ENCODE assay signal across 7 cellular contexts in the genomic region with DNA sequence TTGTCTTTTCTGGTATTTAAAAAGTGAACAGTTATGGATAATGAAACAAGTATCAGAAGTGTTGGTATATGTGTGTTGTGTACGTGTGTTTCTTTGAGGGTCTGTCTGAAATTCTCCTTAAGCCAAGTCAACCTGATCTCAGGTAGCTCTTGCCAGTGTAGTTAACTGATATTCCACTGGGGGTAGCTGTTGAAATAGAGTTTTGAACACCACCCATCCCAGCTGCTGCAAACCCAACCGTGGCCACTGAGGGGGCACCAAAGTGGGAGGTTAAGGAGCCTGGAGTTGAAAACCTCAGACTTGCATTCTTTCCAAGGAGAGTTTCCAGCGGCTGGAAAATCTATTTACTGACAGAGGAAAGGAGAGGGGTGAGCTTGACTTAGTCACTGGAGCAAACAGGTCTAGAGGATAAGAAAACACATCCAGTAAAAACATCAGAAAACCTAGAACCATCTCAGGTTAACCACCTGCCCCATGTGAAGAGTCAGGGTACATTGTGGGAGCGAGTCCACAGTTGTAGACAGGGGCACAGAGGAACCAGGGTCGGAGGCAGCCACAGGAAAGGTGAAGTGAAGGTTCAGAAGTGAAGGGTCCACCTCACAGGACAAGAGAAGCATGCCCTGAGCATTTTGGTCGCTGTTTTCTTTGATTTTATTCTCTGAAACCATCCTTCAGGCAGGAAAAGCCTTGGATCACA. TPM values are rescaled to one million over a fixed set of nuclear protein-coding genes. Genes with fewer than 3 reads are reported as not detected.
A peak's percentile ranks its signal among the peaks of the same experiment; 100 is the strongest.
DNase-seq lines count a peak whose midpoint lies in the region; ATAC-seq and TF ChIP-seq lines count a peak whose summit lies in the region.

No MANE protein-coding gene starts in this region.

- ATAC-seq in GM21381 (IDR thresholded peaks at IDR 0.05; ENCODE audit: unreplicated experiment) (peak; percentile 98), HG03571 (IDR thresholded peaks at IDR 0.05; ENCODE audit: unreplicated experiment) (peak; percentile 74), lower lobe of right lung (peak in 1 of 2 donors; percentile 39)

- H3K9ac ChIP-seq in NT2/D1 (ENCODE audit: insufficient read length, low read depth): no peak overlapping the region

- H3K4me1 ChIP-seq in NT2/D1 (ENCODE audit: insufficient read depth, insufficient read length) (no peaks in the 10 kb centered on the region), lower lobe of right lung (no peaks in the 10 kb centered on the region)

- H3K4me3 ChIP-seq in GM06990 (replicated peaks; ENCODE audit: low read depth, low read length) (no peak overlapping the region), NT2/D1 (ENCODE audit: insufficient read length, low read depth) (no peak overlapping the region), lower lobe of right lung (no peak overlapping the region)

- H3K9me3 ChIP-seq in NT2/D1 (ENCODE audit: insufficient read depth, low read length) (no peaks in the 10 kb centered on the region), lower lobe of right lung (no peaks in the 10 kb centered on the region)

- intact Hi-C loops in lower lobe of right lung (cut with DNase I): no loop called here

- H3K36me3 ChIP-seq in GM06990 (ENCODE audit: control insufficient read depth, insufficient read depth, low read length) (no peaks in the 10 kb centered on the region), NT2/D1 (ENCODE audit: insufficient read depth, insufficient read length, low read length) (no peaks in the 10 kb centered on the region), lower lobe of right lung (no peaks in the 10 kb centered on the region)

- H3K27ac ChIP-seq in lower lobe of right lung: no peak overlapping the region

- H3K27me3 ChIP-seq in GM06990 (replicated peaks; ENCODE audit: control insufficient read depth, insufficient read depth, low read length): no peaks in the 10 kb centered on the region
- no peaks in the 10 kb centered on the region for H3K27me3 ChIP-seq in NT2/D1 (ENCODE audit: insufficient read depth, insufficient read length)
- no peaks in the 10 kb centered on the region for H3K27me3 ChIP-seq in lower lobe of right lung (ENCODE audit: low read depth)

- TF ChIP-seq CTCF in GM06990 (IDR thresholded peaks at IDR 0.05; ENCODE audit: insufficient read depth, low read length, poor library complexity, severe bottlenecking): peak; percentile 68
- peak; percentile 38 for TF ChIP-seq CTCF in lower lobe of right lung (IDR thresholded peaks at IDR 0.05)

- peak; percentile 17 for DNase-seq in GM06990 (ENCODE audit: extremely low read depth, insufficient read length)
- peak; percentile 77 for DNase-seq in NT2/D1 (ENCODE audit: low read depth, low spot score)
- DNase-seq in astrocyte of the hippocampus (ENCODE audit: low read depth, low spot score): peak; percentile 71
- DNase-seq in lower lobe of right lung: no peak
- no peak for DNase-seq in putamen (ENCODE audit: low spot score)

RNA-seq across cellular contexts. Expression of a gene that starts 8.8 kb away (rescaled TPM):
- 29.7 TPM for total RNA-seq in lower lobe of right lung

Comparison
In these comparisons a context has a peak if more than half of its experiments do, and no peak if none do; other contexts are left out.
1. DNase-seq: peak in GM06990 (single experiment), NT2/D1 (single experiment) and astrocyte of the hippocampus (single experiment); none in lower lobe of right lung (single experiment) and putamen (single experiment).